In the genomic region with DNA sequence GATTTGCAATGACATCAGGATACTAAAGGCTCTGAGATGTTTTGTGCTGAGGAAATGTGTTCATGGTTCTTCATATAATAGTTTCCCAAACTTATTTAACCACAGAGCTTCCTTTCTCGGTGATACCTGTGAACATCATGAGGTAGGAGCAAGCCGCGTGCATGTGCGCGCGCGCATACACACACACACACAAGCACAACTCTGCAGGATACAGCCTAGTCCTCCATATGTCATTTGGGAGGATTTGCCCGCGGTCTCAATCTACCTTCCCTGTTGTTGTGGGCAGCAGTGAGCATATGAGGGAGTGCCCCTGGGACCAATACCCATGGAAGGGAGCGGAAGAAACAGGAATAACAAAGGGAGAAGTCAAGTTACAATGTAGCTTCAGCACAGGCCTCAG, we compare ENCODE assay signal across 25 cellular contexts. TPM values are rescaled to one million over a fixed set of nuclear protein-coding genes. Genes with fewer than 3 reads are reported as not detected.
DNase-seq lines count a peak whose midpoint lies in the region; ATAC-seq and TF ChIP-seq lines count a peak whose summit lies in the region.
"Had no signal": no experiment of that assay in that cellular context is flagged by ENCODE, and none has a peak within 500 bp of the region (broad histone marks: within the 10 kb centered on the region; RNA-seq: fewer than 3 reads in every experiment).

No MANE protein-coding gene starts in this region.

- no peak overlapping the region for H3K14ac ChIP-seq in H9 (ENCODE audit: insufficient read depth, low read length)

- H3K27me3 Mint-ChIP-seq in H9 (ENCODE audit: low read depth) (peaks cover 22% of the 10 kb centered on the region), type B pancreatic cell (peaks cover 43% of the 10 kb centered on the region), glutamatergic neuron (ENCODE audit: unreplicated experiment) (peaks cover 11% of the 10 kb centered on the region)

- H3K9me3 Mint-ChIP-seq in H9: no peaks in the 10 kb centered on the region
- H3K9me3 Mint-ChIP-seq in type B pancreatic cell: no peaks in the 10 kb centered on the region
- peaks cover 3% of the 10 kb centered on the region for H3K9me3 Mint-ChIP-seq in glutamatergic neuron (ENCODE audit: unreplicated experiment)
- H3K9me3 Mint-ChIP-seq: CD14-positive monocyte; CD4-positive, alpha-beta memory T cell; CD4-positive, CD25-positive, alpha-beta regulatory T cell; CD8-positive, alpha-beta memory T cell had no signal

- H3K4ac ChIP-seq in H9 (ENCODE audit: low read depth, low read length): no peak overlapping the region

- H3K27me3 ChIP-seq in H7 (ENCODE audit: control insufficient read depth, insufficient read depth, low read length): peaks cover 4% of the 10 kb centered on the region
- no peaks in the 10 kb centered on the region for H3K27me3 ChIP-seq in H9 (ENCODE audit: insufficient read depth, low read length)
- H3K27me3 ChIP-seq: BE2C, BLaER1 had no signal

- H2BK5ac ChIP-seq in H9 (ENCODE audit: insufficient read length, low read length): no peak overlapping the region

- H3K27ac Mint-ChIP-seq in H9: no peak overlapping the region
- H3K27ac Mint-ChIP-seq in type B pancreatic cell: no peak overlapping the region
- H3K27ac Mint-ChIP-seq in glutamatergic neuron (ENCODE audit: unreplicated experiment): no peak overlapping the region
- H3K27ac Mint-ChIP-seq: CD8-positive, alpha-beta memory T cell had no signal

- no peaks in the 10 kb centered on the region for H3K23me2 ChIP-seq in H9 (ENCODE audit: insufficient read length, low read depth, low read length, poor library complexity, severe bottlenecking)

- no peaks in the 10 kb centered on the region for H3K79me2 ChIP-seq in H9 (ENCODE audit: insufficient read depth, low read length)

- H3K4me3 ChIP-seq in H7 (ENCODE audit: insufficient read depth, low read depth, low read length): no peak overlapping the region
- H3K4me3 ChIP-seq: BLaER1, GM12878 had no signal

- DNase-seq in H7: peak; percentile 7
- peak; percentile 18 for DNase-seq in H9
- DNase-seq in left lobe of liver (ENCODE audit: low spot score): peak; percentile 26
- DNase-seq in type B pancreatic cell (ENCODE audit: extremely low spot score, unreplicated experiment): peak; percentile 50
- no peak for DNase-seq in glutamatergic neuron
- no peak for DNase-seq in GOT3 (lab: John Stamatoyannopoulos, UW)
- DNase-seq: 8988T; ACHN; BE2C; C1 segment of cervical spinal cord; CD4-positive, alpha-beta memory T cell; CD4-positive, CD25-positive, alpha-beta regulatory T cell; CD8-positive, alpha-beta memory T cell; COR-L47; DMS 273 treated with DMSO at 0.1 percent for 48 hours; DMS153; DMS53; DMS79; DND-41; EL; GDM1 had no signal

- H2AK5ac ChIP-seq in H9 (ENCODE audit: insufficient read length, low read length): no peak overlapping the region

- no peak overlapping the region for H3K23ac ChIP-seq in H9 (ENCODE audit: insufficient read length, low read depth, low read length)

- no peak overlapping the region for H3K56ac ChIP-seq in H9 (ENCODE audit: insufficient read length, low read depth, low read length)

- H3K79me1 ChIP-seq in H9 (ENCODE audit: insufficient read depth, low read depth, low read length, poor library complexity, severe bottlenecking): no peaks in the 10 kb centered on the region

- no peaks in the 10 kb centered on the region for H3K36me3 ChIP-seq in H7 (replicated peaks; ENCODE audit: control insufficient read depth, insufficient read depth, low read length)
- H3K36me3 ChIP-seq: BE2C, BLaER1 had no signal

- no peak overlapping the region for H3K18ac ChIP-seq in H9 (ENCODE audit: insufficient read length, low read depth, low read length)

- no peak overlapping the region for H3K4me2 ChIP-seq in H9 (ENCODE audit: insufficient read depth, insufficient read length, low read length)
- H3K4me2 ChIP-seq: BLaER1 had no signal

- peaks cover 6 to 7% of the 10 kb centered on the region in 2 experiments for H3K4me1 Mint-ChIP-seq in H9
- no peaks in the 10 kb centered on the region for H3K4me1 Mint-ChIP-seq in type B pancreatic cell (ENCODE audit: unreplicated experiment)
- peaks cover 10% of the 10 kb centered on the region for H3K4me1 Mint-ChIP-seq in glutamatergic neuron (ENCODE audit: low read depth, unreplicated experiment)
- H3K4me1 Mint-ChIP-seq: CD14-positive monocyte; CD4-positive, CD25-positive, alpha-beta regulatory T cell; CD8-positive, alpha-beta memory T cell had no signal

- H3K9me3 ChIP-seq in H9 (ENCODE audit: control insufficient read depth, low read depth, low read length): no peaks in the 10 kb centered on the region
- H3K9me3 ChIP-seq: BE2C, BLaER1 had no signal

- H4K5ac ChIP-seq in H9 (ENCODE audit: insufficient read length, low read depth, low read length): no peak overlapping the region

- no peak overlapping the region for H2BK120ac ChIP-seq in H9 (ENCODE audit: low read depth, low read length, poor library complexity, severe bottlenecking)

- no peaks in the 10 kb centered on the region for H3K4me1 ChIP-seq in H9 (ENCODE audit: insufficient read depth, low read length)
- H3K4me1 ChIP-seq: BE2C, BLaER1 had no signal

- no peak overlapping the region for H4K91ac ChIP-seq in H9 (ENCODE audit: insufficient read length, low read depth, low read length)

- no peak overlapping the region for H3K9ac ChIP-seq in H9 (ENCODE audit: extremely low read depth, insufficient read length, low read length)
- H3K9ac ChIP-seq: BLaER1 had no signal

- no peak overlapping the region for H4K8ac ChIP-seq in H9 (replicated peaks; ENCODE audit: insufficient read length, low read depth, low read length)

- TF ChIP-seq CTCF in H9 (conservative IDR thresholded peaks at IDR 0.05) (no peak), type B pancreatic cell (conservative IDR thresholded peaks at IDR 0.05) (no peak), glutamatergic neuron (IDR thresholded peaks at IDR 0.05; ENCODE audit: partially characterized antibody, unreplicated experiment) (no peak)

- H2AFZ ChIP-seq in H9 (ENCODE audit: low read length): no peak overlapping the region

- H3K36me3 Mint-ChIP-seq in H9 (ENCODE audit: insufficient read depth in 1 of 3, low read depth in 3 of 3): no peaks in the 10 kb centered on the region
- no peaks in the 10 kb centered on the region for H3K36me3 Mint-ChIP-seq in type B pancreatic cell
- H3K36me3 Mint-ChIP-seq in glutamatergic neuron (ENCODE audit: unreplicated experiment): no peaks in the 10 kb centered on the region
- H3K36me3 Mint-ChIP-seq: CD14-positive monocyte; CD4-positive, alpha-beta memory T cell; CD4-positive, CD25-positive, alpha-beta regulatory T cell; CD8-positive, alpha-beta memory T cell had no signal

- no peak for ATAC-seq in left lobe of liver
- no peak for ATAC-seq in GM18520 (IDR thresholded peaks at IDR 0.05; ENCODE audit: unreplicated experiment)
- ATAC-seq: GM12878 had no signal

- no peak overlapping the region for H2BK15ac ChIP-seq in H9 (ENCODE audit: low read depth, low read length)

- H3K4me3 Mint-ChIP-seq in H9 (no peak overlapping the region), type B pancreatic cell (no peak overlapping the region), glutamatergic neuron (ENCODE audit: unreplicated experiment) (no peak overlapping the region)
- H3K4me3 Mint-ChIP-seq: CD14-positive monocyte; CD4-positive, alpha-beta memory T cell; CD4-positive, CD25-positive, alpha-beta regulatory T cell; CD8-positive, alpha-beta memory T cell had no signal

- H3K27ac ChIP-seq in H9 (ENCODE audit: insufficient read length, low read depth, low read length): no peak overlapping the region
- H3K27ac ChIP-seq: BLaER1 had no signal

- H2BK20ac ChIP-seq in H9 (ENCODE audit: low read depth, low read length, poor library complexity, severe bottlenecking): no peak overlapping the region

- no CpG with 5 or more reads among the region's 10 CpGs for WGBS in H9 (ENCODE audit: extremely low coverage, insufficient read length, low lambda C conversion rate)

- H4K20me1 ChIP-seq in H9 (ENCODE audit: control insufficient read depth, insufficient read depth, insufficient read length): no peaks in the 10 kb centered on the region
- H4K20me1 ChIP-seq: BLaER1 had no signal

- no peak overlapping the region for H3T11ph ChIP-seq in H9 (ENCODE audit: low read length)

- H2BK12ac ChIP-seq in H9 (ENCODE audit: insufficient read length, low read depth, low read length): no peak overlapping the region

RNA-seq across cellular contexts. Expression of a gene that starts 12.2 kb away (rescaled TPM):
- total RNA-seq in H7 (2014; rRNA removed; shearing (Covaris generic)): 35.8 and 37.3 TPM in 2 replicates
- total RNA-seq in H9 (2021) (30.0 and 30.8 TPM in 2 replicates), left lobe of liver (8.3 TPM), type B pancreatic cell (ENCODE audit: low replicate concordance) (21.4 and 25.8 TPM in 2 replicates), glutamatergic neuron (ENCODE audit: unreplicated experiment) (14.3 TPM)

Comparison
In these comparisons a context has a peak if more than half of its experiments do, and no peak if none do; other contexts are left out.
1. DNase-seq: peak in H7 (single experiment), H9 (single experiment), left lobe of liver (single experiment) and type B pancreatic cell (single experiment); none in glutamatergic neuron (single experiment) and GOT3 (single experiment).